ENCODE assay signal across 2 cellular contexts in genomic region chr4:102578819-102579218, GRCh38.
TF ChIP-seq lines count a peak whose summit lies in the region.

No MANE protein-coding gene starts in this region.

TF ChIP-seq in SK-N-SH, 30 proteins besides CTCF, POLR2A, EP300 and RAD21 (continued from another document):
- TF ChIP-seq USF2 (IDR thresholded peaks at IDR 0.05; ENCODE audit: borderline replicate concordance, low read depth, low read length) (no peak), SMC3 (IDR thresholded peaks at IDR 0.05; ENCODE audit: low read depth, low read length) (no peak), MXI1 (IDR thresholded peaks at IDR 0.05; ENCODE audit: low read depth, low read length) (no peak), FOXM1 (IDR thresholded peaks at IDR 0.05; ENCODE audit: low read depth) (no peak), PBX3 (IDR thresholded peaks at IDR 0.05) (no peak), RXRA (IDR thresholded peaks at IDR 0.05; ENCODE audit: borderline replicate concordance, low read depth) (no peak), JUND (IDR thresholded peaks at IDR 0.05) (no peak), REST (IDR thresholded peaks at IDR 0.05; ENCODE audit: low read depth, low read length) (no peak)

TF ChIP-seq in SK-N-SH treated with all-trans-retinoic acid at 6 μM for 48 hours, 23 proteins besides CTCF, POLR2A, EP300 and RAD21 (continued from another document):
- TF ChIP-seq TSHZ2 (CRISPR knock-in tag; IDR thresholded peaks at IDR 0.05) (no peak), RARB (CRISPR knock-in tag; IDR thresholded peaks at IDR 0.05) (no peak), ZFP3 (CRISPR knock-in tag; IDR thresholded peaks at IDR 0.05) (no peak), ARNTL (CRISPR knock-in tag; IDR thresholded peaks at IDR 0.05; ENCODE audit: borderline replicate concordance, low read depth) (no peak), OSR1 (CRISPR knock-in tag; IDR thresholded peaks at IDR 0.05) (no peak), TCF4 (CRISPR knock-in tag; IDR thresholded peaks at IDR 0.05; ENCODE audit: borderline replicate concordance) (no peak), ZNF565 (CRISPR knock-in tag; conservative IDR thresholded peaks at IDR 0.05; ENCODE audit: low read depth) (no peak), ZFP30 (CRISPR knock-in tag; IDR thresholded peaks at IDR 0.05) (no peak), PPARA (CRISPR knock-in tag; IDR thresholded peaks at IDR 0.05; ENCODE audit: borderline replicate concordance) (no peak), ISL1 (CRISPR knock-in tag; IDR thresholded peaks at IDR 0.05) (no peak), ZNF8 (CRISPR knock-in tag; IDR thresholded peaks at IDR 0.05) (no peak), TOX (CRISPR knock-in tag; IDR thresholded peaks at IDR 0.05; ENCODE audit: borderline replicate concordance) (no peak)
